8 cellular contexts compared by ENCODE assay signal in the genomic region with DNA sequence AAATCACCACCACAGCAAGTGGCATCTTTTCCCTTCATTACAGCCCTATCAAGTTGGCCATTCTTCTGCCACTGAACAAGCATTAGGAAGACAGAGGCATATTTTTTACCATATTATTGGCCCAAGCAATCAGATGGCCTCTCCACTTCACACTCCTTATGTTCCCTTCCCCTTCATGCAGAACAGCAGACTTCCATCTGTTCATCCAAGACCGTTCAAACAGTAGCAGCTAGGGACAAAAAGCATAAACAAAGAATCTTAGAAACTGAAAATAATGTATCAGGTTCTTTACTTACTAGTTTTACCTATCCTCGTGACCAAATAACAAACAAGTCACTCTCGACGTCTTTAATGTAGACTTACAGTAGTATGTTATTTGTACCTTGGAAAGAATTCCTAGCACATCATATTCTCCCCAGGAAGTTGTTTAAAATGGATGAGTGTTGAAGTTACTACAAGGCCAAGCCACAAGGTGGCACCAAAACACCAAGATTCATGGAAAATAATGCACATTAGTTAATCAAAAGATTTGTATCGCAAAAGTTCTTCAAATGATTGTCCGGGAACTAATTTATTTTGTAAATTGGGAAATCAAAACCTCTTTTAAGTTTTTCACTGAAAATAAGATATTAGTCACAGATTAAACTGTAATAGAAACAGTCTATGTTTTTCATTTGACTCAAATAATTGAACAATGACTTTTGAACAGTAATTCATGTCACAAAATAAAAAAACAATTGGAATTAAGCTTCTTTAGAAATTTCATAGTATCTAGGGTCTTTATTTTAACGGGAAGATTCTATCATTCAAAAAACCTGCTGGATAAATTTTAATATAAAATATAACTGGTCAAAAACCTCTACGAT.
DNase-seq lines count a peak whose midpoint lies in the region; ATAC-seq, FAIRE-seq and TF ChIP-seq lines count a peak whose summit lies in the region.

No MANE protein-coding gene starts in this region.

- H3K9me3 Mint-ChIP-seq in memory B cell, result no peaks in the 10 kb centered on the region

- no peak for ATAC-seq in memory B cell (ENCODE audit: low read depth)
- no peak for ATAC-seq in HG03175 (IDR thresholded peaks at IDR 0.05; ENCODE audit: unreplicated experiment)

- H3K4me3 Mint-ChIP-seq in memory B cell, result no peak overlapping the region

- H3K36me3 ChIP-seq in GM06990 (ENCODE audit: control insufficient read depth, insufficient read depth, low read length), result peaks cover 1% of the 10 kb centered on the region

- peak; percentile 90 for TF ChIP-seq CTCF in 22Rv1 (IDR thresholded peaks at IDR 0.05)
- peak; percentile 61 for TF ChIP-seq CTCF in GM06990 (IDR thresholded peaks at IDR 0.05; ENCODE audit: insufficient read depth, low read length, poor library complexity, severe bottlenecking)
- peak; percentile 58 for TF ChIP-seq CTCF in coronary artery (IDR thresholded peaks at IDR 0.05)

- H3K36me3 Mint-ChIP-seq in memory B cell, result peaks cover 29% of the 10 kb centered on the region

- no peak overlapping the region for H3K4me3 ChIP-seq in GM06990 (replicated peaks; ENCODE audit: low read depth, low read length)
- no peak overlapping the region for H3K4me3 ChIP-seq in coronary artery

- H3K27ac ChIP-seq in 22Rv1 (no peak overlapping the region), coronary artery (no peak overlapping the region)

- H3K27me3 ChIP-seq in GM06990 (replicated peaks; ENCODE audit: control insufficient read depth, insufficient read depth, low read length), result no peaks in the 10 kb centered on the region

- peak; percentile 93 for FAIRE-seq in TTC549 (lab: Jason Lieb, UNC)

- DNase-seq in GM06990 (ENCODE audit: extremely low read depth, insufficient read length), result peak; percentile 8
- DNase-seq in NCI-H1694 (lab: John Stamatoyannopoulos, UW), result peak; percentile 66
- no peak for DNase-seq in coronary artery (ENCODE audit: low spot score)
- peak; percentile 34 to 45 for DNase-seq in memory B cell (ENCODE audit: low spot score in 2 of 2)
- DNase-seq in stimulated activated naive CD4-positive, alpha-beta T cell (lab: John Stamatoyannopoulos, UW), result peak in 5 of 6 experiments; percentile 4 to 48 (median 13)

- no peaks in the 10 kb centered on the region for H3K4me1 Mint-ChIP-seq in memory B cell

- H3K27me3 Mint-ChIP-seq in memory B cell, result no peaks in the 10 kb centered on the region

- H3K27ac Mint-ChIP-seq in memory B cell, result peak overlapping the region; percentile 83
